In the genomic region with DNA sequence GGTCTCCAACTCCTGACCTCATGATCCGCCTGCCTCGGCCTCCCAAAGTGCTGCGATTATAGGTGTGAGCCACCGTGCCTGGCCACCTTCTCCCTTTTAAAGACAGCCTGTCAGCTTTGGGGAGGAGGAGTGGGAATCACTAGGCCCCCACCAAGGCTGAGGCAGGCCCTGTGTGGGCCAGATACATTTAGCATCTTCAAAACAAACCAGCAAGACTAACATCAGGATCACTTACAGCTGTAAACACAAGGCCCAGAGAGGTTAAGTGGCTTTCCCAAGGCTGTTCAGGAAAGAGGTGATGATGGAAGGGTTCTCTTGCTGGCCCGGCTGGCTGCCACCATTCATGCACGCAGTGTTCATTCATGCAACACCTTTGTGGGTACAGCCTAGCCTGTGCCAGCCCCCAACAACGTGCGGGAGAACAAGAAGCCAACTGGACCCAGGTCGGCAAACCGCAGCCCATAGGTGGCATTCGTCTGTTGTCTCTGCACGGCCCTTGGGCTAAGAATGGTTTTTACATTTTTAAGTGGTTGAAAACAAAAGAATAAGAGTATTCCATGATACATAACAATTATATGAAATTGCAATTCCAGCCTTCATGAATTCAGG, we compare ENCODE assay signal across 12 cellular contexts. TPM values are rescaled to one million over a fixed set of nuclear protein-coding genes. Genes with fewer than 3 reads are reported as not detected.
DNase-seq lines count a peak whose midpoint lies in the region; ATAC-seq and TF ChIP-seq lines count a peak whose summit lies in the region.
"Had no signal": no experiment of that assay in that cellular context is flagged by ENCODE, and none has a peak within 500 bp of the region (broad histone marks: within the 10 kb centered on the region; RNA-seq: fewer than 3 reads in every experiment).

No MANE protein-coding gene starts in this region.

- POLR2A ChIA-PET in PC-3 (lab: Charles Lee; ENCODE audit: unreplicated experiment), result interaction anchor here (0.6 kb wide), 1 partner anchor 89 kb away, joined by 4 read pairs; no protein-coding TSS in a partner anchor

- DNase-seq in T-helper 2 cell treated with Interferon-gamma antibody and Interleukin-4, amounts not matched to agents 5 μg/mL and 100 μg/mL, for 36 hours (ENCODE audit: low spot score), result no peak
- DNase-seq in T-helper 2 cell, result no peak
- no peak for DNase-seq in PC-3
- DNase-seq in effector memory CD4-positive, alpha-beta T cell, result no peak
- DNase-seq in stimulated activated effector memory CD8-positive, alpha-beta T cell treated with anti-CD3 and anti-CD28 coated beads, Interleukin-12 subunit alpha, Interleukin-12 subunit beta, amount 100 ng/mL, for 72 hours (ENCODE audit: low spot score in 2 of 2), result no peak
- DNase-seq in GOT3 (lab: John Stamatoyannopoulos, UW), result no peak
- DNase-seq in D341Med (ENCODE audit: low spot score), result no peak
- no peak for DNase-seq in stimulated activated CD4-positive, alpha-beta T cell treated with anti-CD3 and anti-CD28 coated beads, Interleukin-4, amount 100 ng/mL, for 24 hours
- DNase-seq: activated CD4-positive, CD25-positive, alpha-beta regulatory T cell treated with anti-CD3 and anti-CD28 coated beads, Interleukin-2, amount 50 U/mL, for 72 hours; NCI-H187; stimulated activated CD4-positive, alpha-beta T cell treated with anti-CD3 and anti-CD28 coated beads, Interleukin-4, amount 100 ng/mL, for 1 hour had no signal

- no peaks in the 10 kb centered on the region for H3F3A ChIP-seq in PC-3 (ENCODE audit: low read length, unreplicated experiment)

- no peaks in the 10 kb centered on the region for H3K27me3 ChIP-seq in PC-3 (ENCODE audit: low read length)
- H3K27me3 ChIP-seq in effector memory CD4-positive, alpha-beta T cell (replicated peaks; ENCODE audit: control insufficient read depth, insufficient read depth, low read length, poor library complexity, severe bottlenecking), result no peaks in the 10 kb centered on the region
- H3K27me3 ChIP-seq: neural progenitor cell had no signal

- H3K27ac ChIP-seq in PC-3 (ENCODE audit: low read length), result peak overlapping the region; percentile 11; the same call in 1 of the 2 replicates
- peak overlapping the region; percentile 76 for H3K27ac ChIP-seq in effector memory CD4-positive, alpha-beta T cell (ENCODE audit: insufficient read depth, low read length, poor library complexity, severe bottlenecking)
- H3K27ac ChIP-seq: neural progenitor cell had no signal

- H3K27ac Mint-ChIP-seq in T-helper 2 cell treated with Interferon-gamma antibody and Interleukin-4, amounts not matched to agents 5 μg/mL and 100 μg/mL, for 36 hours, result peak overlapping the region; percentile 93
- peak overlapping the region; percentile 98 for H3K27ac Mint-ChIP-seq in stimulated activated effector memory CD8-positive, alpha-beta T cell treated with anti-CD3 and anti-CD28 coated beads, Interleukin-12 subunit alpha, Interleukin-12 subunit beta, amount 100 ng/mL, for 72 hours
- H3K27ac Mint-ChIP-seq: neural progenitor cell had no signal

- peak overlapping the region; percentile 82 for H3K4me3 Mint-ChIP-seq in T-helper 2 cell treated with Interferon-gamma antibody and Interleukin-4, amounts not matched to agents 5 μg/mL and 100 μg/mL, for 36 hours
- peak overlapping the region; percentile 81 for H3K4me3 Mint-ChIP-seq in stimulated activated effector memory CD8-positive, alpha-beta T cell treated with anti-CD3 and anti-CD28 coated beads, Interleukin-12 subunit alpha, Interleukin-12 subunit beta, amount 100 ng/mL, for 72 hours

- no peaks in the 10 kb centered on the region for H3K9me3 ChIP-seq in PC-3 (ENCODE audit: low read length)
- no peaks in the 10 kb centered on the region for H3K9me3 ChIP-seq in effector memory CD4-positive, alpha-beta T cell (ENCODE audit: control insufficient read depth, low read length)

- H3K4me3 ChIP-seq in PC-3 (ENCODE audit: low read length), result no peak overlapping the region
- H3K4me3 ChIP-seq in effector memory CD4-positive, alpha-beta T cell (ENCODE audit: insufficient read depth, low read depth, low read length, poor library complexity, severe bottlenecking), result peak overlapping the region; percentile 41
- H3K4me3 ChIP-seq: neural progenitor cell had no signal

- H3K9me3 Mint-ChIP-seq in T-helper 2 cell treated with Interferon-gamma antibody and Interleukin-4, amounts not matched to agents 5 μg/mL and 100 μg/mL, for 36 hours, result no peaks in the 10 kb centered on the region
- no peaks in the 10 kb centered on the region for H3K9me3 Mint-ChIP-seq in stimulated activated effector memory CD8-positive, alpha-beta T cell treated with anti-CD3 and anti-CD28 coated beads, Interleukin-12 subunit alpha, Interleukin-12 subunit beta, amount 100 ng/mL, for 72 hours
- H3K9me3 Mint-ChIP-seq: neural progenitor cell had no signal

- no peak for TF ChIP-seq CTCF in PC-3 (conservative IDR thresholded peaks at IDR 0.05; ENCODE audit: low read depth, low read length)

- no peak overlapping the region for H2AFZ ChIP-seq in PC-3 (ENCODE audit: low read length)
- H2AFZ ChIP-seq: neural progenitor cell had no signal

- no TSS peak for BruUV-seq in PC-3 (replicated peaks; lab: Mats Ljungman, UMichigan)

- H3K79me2 ChIP-seq in PC-3 (ENCODE audit: low read length), result peaks cover 19% of the 10 kb centered on the region

- H4K20me1 ChIP-seq in PC-3 (ENCODE audit: low read length), result no peaks in the 10 kb centered on the region

- no peaks in the 10 kb centered on the region for H3K36me3 ChIP-seq in PC-3 (ENCODE audit: low read depth, low read length)
- no peaks in the 10 kb centered on the region for H3K36me3 ChIP-seq in effector memory CD4-positive, alpha-beta T cell (ENCODE audit: control insufficient read depth, insufficient read depth, low read length)
- H3K36me3 ChIP-seq: neural progenitor cell had no signal

- no peak overlapping the region for H3K9ac ChIP-seq in PC-3 (ENCODE audit: low read length)
- H3K9ac ChIP-seq: neural progenitor cell had no signal

- no peaks in the 10 kb centered on the region for H3K9me2 ChIP-seq in PC-3 (replicated peaks; ENCODE audit: low read length)

- peaks cover 38% of the 10 kb centered on the region for H3K4me1 Mint-ChIP-seq in T-helper 2 cell treated with Interferon-gamma antibody and Interleukin-4, amounts not matched to agents 5 μg/mL and 100 μg/mL, for 36 hours (ENCODE audit: low read depth)
- H3K4me1 Mint-ChIP-seq in stimulated activated effector memory CD8-positive, alpha-beta T cell treated with anti-CD3 and anti-CD28 coated beads, Interleukin-12 subunit alpha, Interleukin-12 subunit beta, amount 100 ng/mL, for 72 hours, result peaks cover 47% of the 10 kb centered on the region

- no peak for ATAC-seq in PC-3
- no peak for ATAC-seq in stimulated activated effector memory CD8-positive, alpha-beta T cell treated with anti-CD3 and anti-CD28 coated beads, Interleukin-12 subunit alpha, Interleukin-12 subunit beta, amount 100 ng/mL, for 72 hours

- no peak overlapping the region for H3K4me2 ChIP-seq in PC-3 (ENCODE audit: low read length)
- H3K4me2 ChIP-seq: neural progenitor cell had no signal

- H3K4me1 ChIP-seq in PC-3 (ENCODE audit: insufficient read depth, low read length), result peaks cover 59% of the 10 kb centered on the region
- H3K4me1 ChIP-seq in effector memory CD4-positive, alpha-beta T cell (ENCODE audit: control insufficient read depth, insufficient read depth, low read length, poor library complexity, severe bottlenecking), result peaks cover 56% of the 10 kb centered on the region
- H3K4me1 ChIP-seq: neural progenitor cell had no signal

- H3K27me3 Mint-ChIP-seq in T-helper 2 cell treated with Interferon-gamma antibody and Interleukin-4, amounts not matched to agents 5 μg/mL and 100 μg/mL, for 36 hours (ENCODE audit: low read depth), result no peaks in the 10 kb centered on the region

- intact Hi-C loops in PC-3 (cut with micrococcal nuclease), result no loop called here

- CTCF ChIA-PET in PC-3 (lab: Charles Lee), result no interaction called here

- H3K36me3 Mint-ChIP-seq in T-helper 2 cell treated with Interferon-gamma antibody and Interleukin-4, amounts not matched to agents 5 μg/mL and 100 μg/mL, for 36 hours (ENCODE audit: low read depth), result peaks cover 12% of the 10 kb centered on the region
- H3K36me3 Mint-ChIP-seq in stimulated activated effector memory CD8-positive, alpha-beta T cell treated with anti-CD3 and anti-CD28 coated beads, Interleukin-12 subunit alpha, Interleukin-12 subunit beta, amount 100 ng/mL, for 72 hours, result peaks cover 7% of the 10 kb centered on the region
- H3K36me3 Mint-ChIP-seq: neural progenitor cell had no signal

RNA-seq across cellular contexts. Expression of a gene that starts 23.0 kb away (rescaled TPM):
- 155 and 191 TPM in 2 replicates for total RNA-seq in PC-3 (2014; rRNA removed)

RNA-seq across cellular contexts. Expression of a gene that starts 23.1 kb away (rescaled TPM):
- 179 and 243 TPM in 2 replicates for total RNA-seq in PC-3 (2014; rRNA removed)

RNA-seq across cellular contexts. Expression of a gene that starts 55.2 kb away (rescaled TPM):
- total RNA-seq in PC-3 (2014; rRNA removed), result 266 and 337 TPM in 2 replicates

RNA-seq across cellular contexts. Expression of a gene that starts 56.7 kb away (rescaled TPM):
- total RNA-seq in PC-3 (2014; rRNA removed), result 91.8 and 117 TPM in 2 replicates
